ENCODE assay signal across 29 cellular contexts in the genomic region with DNA sequence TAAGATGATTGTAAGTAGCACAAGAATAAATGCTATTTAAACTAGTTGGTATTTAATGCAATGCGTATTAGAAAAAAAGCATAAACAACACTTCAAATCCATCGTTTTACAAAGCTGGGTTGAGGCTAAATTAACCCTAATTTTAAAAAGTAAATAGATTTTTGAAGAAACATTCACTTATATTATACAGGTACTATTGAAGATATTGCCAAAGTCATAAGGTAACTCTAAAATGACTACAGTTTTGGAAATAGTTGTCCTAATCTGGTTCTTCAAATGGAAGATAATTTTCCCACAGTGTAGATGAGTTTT. TPM values are rescaled to one million over a fixed set of nuclear protein-coding genes. Genes with fewer than 3 reads are reported as not detected.
DNase-seq lines count a peak whose midpoint lies in the region; TF ChIP-seq lines count a peak whose summit lies in the region.
"Had no signal": no experiment of that assay in that cellular context is flagged by ENCODE, and none has a peak within 500 bp of the region (broad histone marks: within the 10 kb centered on the region; RNA-seq: fewer than 3 reads in every experiment).

No MANE protein-coding gene starts in this region.

- no TSS peak for BruUV-seq in A673 (replicated peaks; lab: Mats Ljungman, UMichigan)

- H3K23ac ChIP-seq in H9 (ENCODE audit: insufficient read length, low read depth, low read length) = no peak overlapping the region

- H3K4ac ChIP-seq in H9 (ENCODE audit: low read depth, low read length) = no peak overlapping the region

- H3K4me1 ChIP-seq in A673 (ENCODE audit: insufficient read depth, low read length, poor library complexity, severe bottlenecking) (no peaks in the 10 kb centered on the region), liver (ENCODE audit: control insufficient read depth in 4 of 4, insufficient read depth in 4 of 4, low read length in 3 of 4) (peaks cover 0 to 37% (median 24%) of the 10 kb centered on the region in 4 donors), H9 (ENCODE audit: insufficient read depth, low read length) (peaks cover 5% of the 10 kb centered on the region; the same call in 1 of the 2 replicates)
- H3K4me1 ChIP-seq: BE2C, foreskin keratinocyte, parathyroid adenoma, SJCRH30 had no signal

- no peak overlapping the region for H2BK120ac ChIP-seq in H9 (ENCODE audit: low read depth, low read length, poor library complexity, severe bottlenecking)

- POLR2A ChIA-PET in A673 (lab: Charles Lee; ENCODE audit: low non-redundant PET) = interaction anchor here (0.6 kb wide), 1 partner anchor 318 kb away, joined by 3 read pairs; no protein-coding TSS in a partner anchor
- POLR2A ChIA-PET in activated CD4-positive, alpha-beta T cell treated with anti-CD3 and anti-CD28 coated beads, Interleukin-2, amount 10 ng/mL, durations not matched to agents 7 days and 5 days (lab: Charles Lee) = interaction anchor here (0.6 kb wide), 1 partner anchor 203 kb away, joined by 3 read pairs; no protein-coding TSS in a partner anchor

- peaks cover 14 to 22% (median 15%) of the 10 kb centered on the region in 3 experiments for H3K36me3 Mint-ChIP-seq in H9 (ENCODE audit: insufficient read depth in 1 of 3, low read depth in 3 of 3)
- H3K36me3 Mint-ChIP-seq in activated CD4-positive, alpha-beta T cell treated with anti-CD3 and anti-CD28 coated beads, Interleukin-2, amount 10 ng/mL, durations not matched to agents 7 days and 5 days (ENCODE audit: low read depth) = peaks cover 10% of the 10 kb centered on the region

- CTCF ChIA-PET in A673 (lab: Charles Lee) = interaction anchor here (1.0 to 1.4 kb wide), 5 partner anchors 286 to 521 kb away, joined by 3 to 6 read pairs (median 3); no protein-coding TSS in a partner anchor
- CTCF ChIA-PET in activated CD4-positive, alpha-beta T cell treated with anti-CD3 and anti-CD28 coated beads, Interleukin-2, amount 10 ng/mL, durations not matched to agents 7 days and 5 days (lab: Charles Lee) = interaction anchor here (0.6 to 1.3 kb wide), 7 partner anchors 13 to 520 kb away, joined by 3 to 4 read pairs (median 3); no protein-coding TSS in a partner anchor

- no peaks in the 10 kb centered on the region for H3K79me2 ChIP-seq in H9 (ENCODE audit: insufficient read depth, low read length)
- H3K79me2 ChIP-seq: parathyroid adenoma had no signal

- DNase-seq in A673 (ENCODE audit: low spot score) (no peak), H9 (no peak), inferior parietal cortex (ENCODE audit: extremely low spot score) (no peak)
- DNase-seq in activated CD4-positive, alpha-beta T cell treated with anti-CD3 and anti-CD28 coated beads, Interleukin-2, amount 10 ng/mL, durations not matched to agents 7 days and 5 days = no peak
- no peak for DNase-seq in stimulated activated naive CD4-positive, alpha-beta T cell (lab: John Stamatoyannopoulos, UW)
- DNase-seq: activated CD4-positive, alpha-beta T cell treated with anti-CD3 and anti-CD28 coated beads for 48 hours; activated gamma-delta T cell treated with Interleukin-2 at 50 U/mL for 16 hours; activated T-cell treated with anti-CD3 and anti-CD28 coated beads, Interleukin-2, amount 50 U/mL, for 48 hours; BE2C; esophagus squamous epithelium; heart right ventricle; NCI-H1436 treated with DMSO at 0.1 percent for 48 hours; NCI-H2107; stimulated activated naive B cell treated with anti-CD40 and anti-IgM and Interleukin-4, amounts not matched to agents 10 μg/mL and 1 μg/mL and 100 μg/mL, for 72 hours; T1000; WERI-Rb-1 had no signal

- H2BK20ac ChIP-seq in H9 (ENCODE audit: low read depth, low read length, poor library complexity, severe bottlenecking) = no peak overlapping the region

- no peak overlapping the region for H2BK15ac ChIP-seq in H9 (ENCODE audit: low read depth, low read length)

- no peak overlapping the region for H3K14ac ChIP-seq in H9 (ENCODE audit: insufficient read depth, low read length)

- H3K56ac ChIP-seq in H9 (ENCODE audit: insufficient read length, low read depth, low read length) = no peak overlapping the region

- no peak overlapping the region for H3K4me3 Mint-ChIP-seq in H9
- no peak overlapping the region for H3K4me3 Mint-ChIP-seq in activated CD4-positive, alpha-beta T cell treated with anti-CD3 and anti-CD28 coated beads, Interleukin-2, amount 10 ng/mL, durations not matched to agents 7 days and 5 days
- H3K4me3 Mint-ChIP-seq: neural progenitor cell; stimulated activated naive B cell treated with anti-CD40 and anti-IgM and Interleukin-4, amounts not matched to agents 10 μg/mL and 1 μg/mL and 100 μg/mL, for 72 hours had no signal

- no peaks in the 10 kb centered on the region for H3K27me3 ChIP-seq in A673 (replicated peaks; ENCODE audit: insufficient read depth, low read depth, low read length, poor library complexity)
- H3K27me3 ChIP-seq in liver (ENCODE audit: control insufficient read depth in 4 of 4, insufficient read depth in 4 of 4, low read length in 3 of 4) = no peaks in the 10 kb centered on the region
- H3K27me3 ChIP-seq in H9 (ENCODE audit: insufficient read depth, low read length) = no peaks in the 10 kb centered on the region
- H3K27me3 ChIP-seq: BE2C, esophagus squamous epithelium, foreskin keratinocyte, heart right ventricle, neural progenitor cell, SJCRH30 had no signal

- no peak overlapping the region for H4K8ac ChIP-seq in H9 (replicated peaks; ENCODE audit: insufficient read length, low read depth, low read length)

- H3K4me3 ChIP-seq in A673 (ENCODE audit: low read depth, low read length, poor library complexity, severe bottlenecking) (no peak overlapping the region), liver (ENCODE audit: low read depth in 1 of 3, low read length in 3 of 3) (no peak overlapping the region)
- H3K4me3 ChIP-seq: GM12878, HAP-1, neural progenitor cell, SJCRH30 had no signal

- H3K36me3 ChIP-seq in A673 (ENCODE audit: insufficient read depth, low read length, poor library complexity, severe bottlenecking) = no peaks in the 10 kb centered on the region
- H3K36me3 ChIP-seq in liver (ENCODE audit: control insufficient read depth in 4 of 4, insufficient read depth in 3 of 4, low read depth in 1 of 4, low read length in 3 of 4) = no peaks in the 10 kb centered on the region
- H3K36me3 ChIP-seq: BE2C, neural progenitor cell had no signal

- H4K20me1 ChIP-seq in H9 (ENCODE audit: control insufficient read depth, insufficient read depth, insufficient read length) = no peaks in the 10 kb centered on the region

- no peaks in the 10 kb centered on the region for H3K9me3 ChIP-seq in A673 (ENCODE audit: low read depth, low read length, poor library complexity, severe bottlenecking)
- H3K9me3 ChIP-seq in liver (ENCODE audit: control insufficient read depth in 4 of 4, low read length in 3 of 4) = no peaks in the 10 kb centered on the region
- no peaks in the 10 kb centered on the region for H3K9me3 ChIP-seq in H9 (ENCODE audit: control insufficient read depth, low read depth, low read length)
- H3K9me3 ChIP-seq: BE2C, esophagus squamous epithelium, HAP-1, heart right ventricle, SJCRH30 had no signal

- peaks cover 22 to 25% of the 10 kb centered on the region in 2 experiments for H3K4me1 Mint-ChIP-seq in H9
- H3K4me1 Mint-ChIP-seq in activated CD4-positive, alpha-beta T cell treated with anti-CD3 and anti-CD28 coated beads, Interleukin-2, amount 10 ng/mL, durations not matched to agents 7 days and 5 days = peaks cover 8% of the 10 kb centered on the region

- no peaks in the 10 kb centered on the region for H3K23me2 ChIP-seq in H9 (ENCODE audit: insufficient read length, low read depth, low read length, poor library complexity, severe bottlenecking)

- no peak overlapping the region for H2AFZ ChIP-seq in H9 (ENCODE audit: low read length)
- H2AFZ ChIP-seq: neural progenitor cell, parathyroid adenoma had no signal

- TF ChIP-seq CTCF in A673 (conservative IDR thresholded peaks at IDR 0.05; ENCODE audit: low read depth, low read length) (0 out of 2 replicates have a peak, but pooled peaks have one; percentile 3), LNCAP (IDR thresholded peaks at IDR 0.05) (0 out of 2 replicates have a peak, but pooled peaks have one; percentile 23), liver (IDR thresholded peaks at IDR 0.05; ENCODE audit: low read depth, low read length, missing input control) (no peak), H9 (conservative IDR thresholded peaks at IDR 0.05) (no peak)

- no peak overlapping the region for H2BK12ac ChIP-seq in H9 (ENCODE audit: insufficient read length, low read depth, low read length)

- H3T11ph ChIP-seq in H9 (ENCODE audit: low read length) = no peak overlapping the region

- TF ChIP-seq RAD21 in liver (IDR thresholded peaks at IDR 0.05) = no peak

- no peak overlapping the region for H3K27ac Mint-ChIP-seq in H9
- no peak overlapping the region for H3K27ac Mint-ChIP-seq in activated CD4-positive, alpha-beta T cell treated with anti-CD3 and anti-CD28 coated beads, Interleukin-2, amount 10 ng/mL, durations not matched to agents 7 days and 5 days
- H3K27ac Mint-ChIP-seq: neural progenitor cell; stimulated activated naive B cell treated with anti-CD40 and anti-IgM and Interleukin-4, amounts not matched to agents 10 μg/mL and 1 μg/mL and 100 μg/mL, for 72 hours had no signal

- H2BK5ac ChIP-seq in H9 (ENCODE audit: insufficient read length, low read length) = no peak overlapping the region

- no peak overlapping the region for H4K91ac ChIP-seq in H9 (ENCODE audit: insufficient read length, low read depth, low read length)

- intact Hi-C loops in A673 (cut with micrococcal nuclease; ENCODE audit: unreplicated experiment) = loop anchor here (2.0 to 5.0 kb wide), 5 partner anchors 285 to 519 kb away; a partner anchor contains a TSS

- no peak overlapping the region for H4K5ac ChIP-seq in H9 (ENCODE audit: insufficient read length, low read depth, low read length)

- H3K4me2 ChIP-seq in H9 (ENCODE audit: insufficient read depth, insufficient read length, low read length) = no peak overlapping the region
- H3K4me2 ChIP-seq: neural progenitor cell had no signal

- H3K27ac ChIP-seq in A673 (ENCODE audit: low read depth, low read length, poor library complexity, severe bottlenecking) (no peak overlapping the region), angular gyrus (ENCODE audit: low read depth, low read length) (peak overlapping the region; percentile 48), liver (ENCODE audit: low read depth in 1 of 2, low read length in 2 of 2) (peak overlapping the region; percentile 88 to 98), H9 (ENCODE audit: insufficient read length, low read depth, low read length) (no peak overlapping the region)
- H3K27ac ChIP-seq: foreskin keratinocyte, HL-60, neural progenitor cell, parathyroid adenoma, SJCRH30, WERI-Rb-1 had no signal

- peak overlapping the region; percentile 57 to 91 for H3K9ac ChIP-seq in liver (ENCODE audit: low read depth in 1 of 2, low read length in 2 of 2)
- H3K9ac ChIP-seq in H9 (ENCODE audit: extremely low read depth, insufficient read length, low read length) = no peak overlapping the region
- H3K9ac ChIP-seq: neural progenitor cell, parathyroid adenoma had no signal

- H2AK5ac ChIP-seq in H9 (ENCODE audit: insufficient read length, low read length) = no peak overlapping the region

- H3K79me1 ChIP-seq in H9 (ENCODE audit: insufficient read depth, low read depth, low read length, poor library complexity, severe bottlenecking) = no peaks in the 10 kb centered on the region

- no peak overlapping the region for H3K18ac ChIP-seq in H9 (ENCODE audit: insufficient read length, low read depth, low read length)

- 52% methylated on average over 2 of the region's 2 CpGs for WGBS in liver
- WGBS in H9 (ENCODE audit: extremely low coverage, insufficient read length, low lambda C conversion rate) = no CpG with 5 or more reads among the region's 2 CpGs

- no peaks in the 10 kb centered on the region for H3K27me3 Mint-ChIP-seq in H9 (ENCODE audit: low read depth)
- H3K27me3 Mint-ChIP-seq in activated CD4-positive, alpha-beta T cell treated with anti-CD3 and anti-CD28 coated beads, Interleukin-2, amount 10 ng/mL, durations not matched to agents 7 days and 5 days = no peaks in the 10 kb centered on the region
- H3K27me3 Mint-ChIP-seq: stimulated activated naive B cell treated with anti-CD40 and anti-IgM and Interleukin-4, amounts not matched to agents 10 μg/mL and 1 μg/mL and 100 μg/mL, for 72 hours had no signal

- H3K9me3 Mint-ChIP-seq in H9 = peaks cover 7 to 11% of the 10 kb centered on the region in 2 experiments
- no peaks in the 10 kb centered on the region for H3K9me3 Mint-ChIP-seq in activated CD4-positive, alpha-beta T cell treated with anti-CD3 and anti-CD28 coated beads, Interleukin-2, amount 10 ng/mL, durations not matched to agents 7 days and 5 days
- H3K9me3 Mint-ChIP-seq: stimulated activated naive B cell treated with anti-CD40 and anti-IgM and Interleukin-4, amounts not matched to agents 10 μg/mL and 1 μg/mL and 100 μg/mL, for 72 hours had no signal

RNA-seq across cellular contexts. Expression of a gene that starts 20.1 kb away (rescaled TPM):
- total RNA-seq in A673 (2021) = 21.0 and 22.1 TPM in 2 replicates
- total RNA-seq in liver = 10 to 100 TPM; 24.6 to 31.0 TPM
- polyA plus RNA-seq in liver = 10 to 100 TPM; 11.4 to 12.7 TPM
- total RNA-seq in H9 (2021) = 48.5 and 48.8 TPM in 2 replicates
- total RNA-seq in activated CD4-positive, alpha-beta T cell treated with anti-CD3 and anti-CD28 coated beads, Interleukin-2, amount 10 ng/mL, durations not matched to agents 7 days and 5 days = 10 to 100 TPM; 26.6 to 29.0 TPM

RNA-seq across cellular contexts. Expression of a gene that starts 45.8 kb away (rescaled TPM):
- not detected in 2 replicates for total RNA-seq in A673 (2021)
- not detected for total RNA-seq in liver
- polyA plus RNA-seq in liver = not detected
- total RNA-seq in H9 (2021) = not detected in 2 replicates
- total RNA-seq in activated CD4-positive, alpha-beta T cell treated with anti-CD3 and anti-CD28 coated beads, Interleukin-2, amount 10 ng/mL, durations not matched to agents 7 days and 5 days = under 1 TPM; 0.48 to 0.50 TPM
- total RNA-seq: esophagus squamous epithelium, foreskin keratinocyte, heart right ventricle, mammary epithelial cell, SJCRH30, ureter had no signal
- polyA plus RNA-seq: foreskin keratinocyte, heart right ventricle, mammary epithelial cell, small intestine had no signal

Comparison
In these comparisons a context has a peak if more than half of its experiments do, and no peak if none do; other contexts are left out.
1. H3K27ac ChIP-seq: peak in angular gyrus (single experiment) and liver (2 of 2); none in A673 (single experiment) and H9 (single experiment).
2. CTCF ChIP-seq: peak in A673 (single experiment) and LNCAP (single experiment); none in liver (single experiment) and H9 (single experiment).